In the genomic region with DNA sequence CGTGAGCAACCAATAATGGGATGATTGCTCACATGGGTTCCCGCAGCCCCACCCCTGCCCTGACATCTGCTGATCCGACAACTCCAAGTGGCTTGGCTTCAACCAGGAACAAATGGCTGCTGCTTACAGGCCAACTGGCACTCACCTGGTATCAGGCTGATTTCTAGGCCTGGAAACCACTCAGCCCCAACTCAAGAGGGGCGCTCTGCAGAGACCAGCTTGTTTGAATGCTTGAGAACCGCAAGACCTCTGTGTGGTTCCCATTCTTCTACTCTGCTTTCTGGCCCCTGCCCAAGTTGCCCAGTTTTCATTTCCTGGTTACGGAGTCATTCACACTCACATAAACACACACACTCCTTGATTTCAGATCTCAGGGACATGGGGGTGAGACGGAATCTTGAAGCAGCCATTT, we compare ENCODE assay signal across 14 cellular contexts. TPM values are rescaled to one million over a fixed set of nuclear protein-coding genes. Genes with fewer than 3 reads are reported as not detected.
DNase-seq lines count a peak whose midpoint lies in the region; ATAC-seq lines count a peak whose summit lies in the region.
"Had no signal": no experiment of that assay in that cellular context is flagged by ENCODE, and none has a peak within 500 bp of the region (broad histone marks: within the 10 kb centered on the region; RNA-seq: fewer than 3 reads in every experiment).

No MANE protein-coding gene starts in this region.

- no peak overlapping the region for H3K27ac Mint-ChIP-seq in CD8-positive, alpha-beta memory T cell
- H3K27ac Mint-ChIP-seq: activated naive CD4-positive, alpha-beta T cell treated with anti-CD3 and anti-CD28 coated beads, Interleukin-2, amount 50 U/mL, for 72 hours; dendritic cell treated with granulocyte-macrophage colony-stimulating factor and Interleukin-4, amounts not matched to agents 40 ng/mL and 50 ng/mL, for 4 days; stimulated activated effector memory CD8-positive, alpha-beta T cell treated with anti-CD3 and anti-CD28 coated beads, Interleukin-12 subunit alpha, Interleukin-12 subunit beta, amount 100 ng/mL, for 72 hours had no signal

- H3K36me3 ChIP-seq in CD8-positive, alpha-beta memory T cell (ENCODE audit: insufficient read depth, low read length), result no peaks in the 10 kb centered on the region

- ATAC-seq in HG03521 (IDR thresholded peaks at IDR 0.05; ENCODE audit: unreplicated experiment), result no peak
- ATAC-seq: activated naive CD4-positive, alpha-beta T cell treated with anti-CD3 and anti-CD28 coated beads, Interleukin-2, amount 50 U/mL, for 72 hours; stimulated activated effector memory CD8-positive, alpha-beta T cell treated with anti-CD3 and anti-CD28 coated beads, Interleukin-12 subunit alpha, Interleukin-12 subunit beta, amount 100 ng/mL, for 72 hours had no signal

- peaks cover 0 to 2% (median 0%) of the 10 kb centered on the region in 5 donors for H3K9me3 Mint-ChIP-seq in CD8-positive, alpha-beta memory T cell
- H3K9me3 Mint-ChIP-seq: activated naive CD4-positive, alpha-beta T cell treated with anti-CD3 and anti-CD28 coated beads, Interleukin-2, amount 50 U/mL, for 72 hours; stimulated activated effector memory CD8-positive, alpha-beta T cell treated with anti-CD3 and anti-CD28 coated beads, Interleukin-12 subunit alpha, Interleukin-12 subunit beta, amount 100 ng/mL, for 72 hours had no signal

- no peak overlapping the region for H3K27ac ChIP-seq in CD8-positive, alpha-beta memory T cell (ENCODE audit: low read depth, low read length)
- H3K27ac ChIP-seq: SK-N-MC had no signal

- peak; percentile 30 for DNase-seq in AG20443 (ENCODE audit: low spot score)
- DNase-seq in NCI-H1092 treated with DMSO at 0.1 percent for 48 hours (lab: John Stamatoyannopoulos, UW), result peak; percentile 80
- DNase-seq in NCI-H774 (lab: John Stamatoyannopoulos, UW), result peak; percentile 77
- DNase-seq in iris pigment epithelial cell (ENCODE audit: low read depth), result peak; percentile 56
- DNase-seq in CD8-positive, alpha-beta memory T cell, result no peak
- DNase-seq in middle frontal gyrus (ENCODE audit: extremely low spot score, low spot score), result no peak
- no peak for DNase-seq in ureter (ENCODE audit: low spot score)
- DNase-seq: stimulated activated CD4-positive, alpha-beta T cell treated with anti-CD3 and anti-CD28 coated beads, Interleukin-4, amount 100 ng/mL, for 1 hour had no signal

- no peak overlapping the region for H3K4me3 ChIP-seq in CD8-positive, alpha-beta memory T cell (ENCODE audit: low read length)
- H3K4me3 ChIP-seq: SK-N-MC had no signal

- no peaks in the 10 kb centered on the region for H3K4me1 Mint-ChIP-seq in CD8-positive, alpha-beta memory T cell
- H3K4me1 Mint-ChIP-seq: stimulated activated effector memory CD8-positive, alpha-beta T cell treated with anti-CD3 and anti-CD28 coated beads, Interleukin-12 subunit alpha, Interleukin-12 subunit beta, amount 100 ng/mL, for 72 hours had no signal

- no peaks in the 10 kb centered on the region for H3K27me3 ChIP-seq in CD8-positive, alpha-beta memory T cell (ENCODE audit: insufficient read depth, low read length, poor library complexity, severe bottlenecking)

- no peaks in the 10 kb centered on the region for H3K36me3 Mint-ChIP-seq in CD8-positive, alpha-beta memory T cell
- H3K36me3 Mint-ChIP-seq: activated naive CD4-positive, alpha-beta T cell treated with anti-CD3 and anti-CD28 coated beads, Interleukin-2, amount 50 U/mL, for 72 hours; stimulated activated effector memory CD8-positive, alpha-beta T cell treated with anti-CD3 and anti-CD28 coated beads, Interleukin-12 subunit alpha, Interleukin-12 subunit beta, amount 100 ng/mL, for 72 hours had no signal

- H3K4me3 Mint-ChIP-seq in CD8-positive, alpha-beta memory T cell, result no peak overlapping the region
- H3K4me3 Mint-ChIP-seq: dendritic cell treated with granulocyte-macrophage colony-stimulating factor and Interleukin-4, amounts not matched to agents 40 ng/mL and 50 ng/mL, for 4 days; stimulated activated effector memory CD8-positive, alpha-beta T cell treated with anti-CD3 and anti-CD28 coated beads, Interleukin-12 subunit alpha, Interleukin-12 subunit beta, amount 100 ng/mL, for 72 hours had no signal

- POLR2A ChIA-PET in CD8-positive, alpha-beta memory T cell (lab: Charles Lee), result no interaction called here

- H3K4me1 ChIP-seq in CD8-positive, alpha-beta memory T cell (ENCODE audit: insufficient read depth, low read length), result no peaks in the 10 kb centered on the region

- CTCF ChIA-PET in CD8-positive, alpha-beta memory T cell (lab: Charles Lee), result no interaction called here

- no peaks in the 10 kb centered on the region for H3K9me3 ChIP-seq in CD8-positive, alpha-beta memory T cell (ENCODE audit: low read length)

- H3K27me3 Mint-ChIP-seq in CD8-positive, alpha-beta memory T cell, result no peaks in the 10 kb centered on the region
- H3K27me3 Mint-ChIP-seq: dendritic cell treated with granulocyte-macrophage colony-stimulating factor and Interleukin-4, amounts not matched to agents 40 ng/mL and 50 ng/mL, for 4 days had no signal

RNA-seq across cellular contexts. Expression of a gene that starts 52.0 kb away (rescaled TPM):
- not detected for total RNA-seq in CD8-positive, alpha-beta memory T cell
- polyA plus RNA-seq in CD8-positive, alpha-beta memory T cell, result not detected
- not detected for total RNA-seq in ureter
- total RNA-seq: activated naive CD4-positive, alpha-beta T cell treated with anti-CD3 and anti-CD28 coated beads, Interleukin-2, amount 50 U/mL, for 72 hours; pulmonary artery endothelial cell had no signal

Comparison
In these comparisons a context has a peak if more than half of its experiments do, and no peak if none do; other contexts are left out.
1. DNase-seq: peak in AG20443 (single experiment), NCI-H1092 treated with DMSO at 0.1 percent for 48 hours (single experiment), NCI-H774 (single experiment) and iris pigment epithelial cell (single experiment); none in CD8-positive, alpha-beta memory T cell (0 of 5), middle frontal gyrus (single experiment) and ureter (single experiment).